8 cellular contexts compared by ENCODE assay signal in the genomic region with DNA sequence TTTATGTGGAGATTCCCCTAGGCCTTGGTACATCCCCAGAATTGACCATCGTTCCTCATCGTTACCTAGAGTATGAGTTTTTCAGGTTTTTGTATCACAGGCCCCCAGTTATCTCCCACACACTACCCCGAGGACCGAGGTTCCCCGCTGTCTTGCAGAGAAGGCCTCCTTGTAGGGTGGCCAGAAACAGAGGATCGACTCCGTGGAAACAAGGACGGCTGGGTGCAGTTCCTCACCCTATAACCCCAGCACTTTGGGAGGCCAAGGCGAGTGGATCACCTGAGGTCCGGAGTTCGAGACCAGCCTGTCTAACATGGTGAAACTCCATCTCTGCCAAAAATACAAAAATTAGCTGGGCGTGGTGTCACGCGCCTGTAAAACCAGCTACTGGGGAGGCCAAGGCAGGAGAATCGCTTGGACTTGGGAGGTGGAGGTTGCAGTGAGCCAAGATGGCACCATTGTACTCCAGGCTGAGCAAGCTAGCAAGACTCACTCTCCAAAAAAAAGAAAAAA. TPM values are rescaled to one million over a fixed set of nuclear protein-coding genes. Genes with fewer than 3 reads are reported as not detected.
DNase-seq lines count a peak whose midpoint lies in the region; TF ChIP-seq lines count a peak whose summit lies in the region.

No MANE protein-coding gene starts in this region.

- H2AFZ ChIP-seq in hepatocyte: peak overlapping the region; percentile 53

- peak overlapping the region; percentile 84 for H3K27ac Mint-ChIP-seq in activated CD4-positive, alpha-beta memory T cell treated with anti-CD3 and anti-CD28 coated beads, Interleukin-2, amount 10 ng/mL, durations not matched to agents 7 days and 5 days

- peak overlapping the region; percentile 94 for H3K4me3 Mint-ChIP-seq in activated CD4-positive, alpha-beta memory T cell treated with anti-CD3 and anti-CD28 coated beads, Interleukin-2, amount 10 ng/mL, durations not matched to agents 7 days and 5 days

- no peak for TF ChIP-seq CTCF in hepatocyte (IDR thresholded peaks at IDR 0.05; ENCODE audit: poor library complexity)

- no peaks in the 10 kb centered on the region for H3K9me3 ChIP-seq in hepatocyte (ENCODE audit: low read depth)

- no peaks in the 10 kb centered on the region for H3K9me3 Mint-ChIP-seq in activated CD4-positive, alpha-beta memory T cell treated with anti-CD3 and anti-CD28 coated beads, Interleukin-2, amount 10 ng/mL, durations not matched to agents 7 days and 5 days

- DNase-seq in H7 (no peak), hepatocyte (ENCODE audit: low spot score) (no peak), iPS-NIHi11 (ENCODE audit: low spot score) (no peak), SHP77 treated with DMSO at 0.1 percent for 48 hours (lab: John Stamatoyannopoulos, UW) (no peak), NCI-H2029 treated with DMSO at 0.1 percent for 48 hours (lab: John Stamatoyannopoulos, UW) (no peak), OCI-M1 (lab: John Stamatoyannopoulos, UW) (no peak)
- DNase-seq in activated CD4-positive, alpha-beta memory T cell treated with anti-CD3 and anti-CD28 coated beads, Interleukin-2, amount 10 ng/mL, durations not matched to agents 7 days and 5 days: no peak

- no peaks in the 10 kb centered on the region for H3K9me2 ChIP-seq in hepatocyte (replicated peaks; ENCODE audit: insufficient read depth)

- H3K27ac ChIP-seq in hepatocyte (peak overlapping the region; percentile 89), skin epidermis (peak overlapping the region; percentile 63 to 94 (median 87))

- peak overlapping the region; percentile 94 for H3K4me2 ChIP-seq in hepatocyte

- peaks cover 54% of the 10 kb centered on the region for H3K79me2 ChIP-seq in hepatocyte

- no peaks in the 10 kb centered on the region for H3K27me3 Mint-ChIP-seq in activated CD4-positive, alpha-beta memory T cell treated with anti-CD3 and anti-CD28 coated beads, Interleukin-2, amount 10 ng/mL, durations not matched to agents 7 days and 5 days

- peaks cover 10% of the 10 kb centered on the region for H3K36me3 Mint-ChIP-seq in activated CD4-positive, alpha-beta memory T cell treated with anti-CD3 and anti-CD28 coated beads, Interleukin-2, amount 10 ng/mL, durations not matched to agents 7 days and 5 days (ENCODE audit: low read depth)

- peak overlapping the region; percentile 67 for H3K4me3 ChIP-seq in H7 (ENCODE audit: insufficient read depth, low read depth, low read length)
- H3K4me3 ChIP-seq in hepatocyte: peak overlapping the region; percentile 41
- H3K4me3 ChIP-seq in skin epidermis: peak overlapping the region; percentile 40 to 79 (median 60)

- no peaks in the 10 kb centered on the region for H3K36me3 ChIP-seq in H7 (replicated peaks; ENCODE audit: control insufficient read depth, insufficient read depth, low read length)
- H3K36me3 ChIP-seq in hepatocyte (replicated peaks; ENCODE audit: insufficient read depth, low read depth): no peaks in the 10 kb centered on the region

- H3K4me1 ChIP-seq in hepatocyte (ENCODE audit: insufficient read depth): peaks cover 15% of the 10 kb centered on the region

- WGBS in hepatocyte (ENCODE audit: low lambda C conversion rate, missing lambda C conversion rate): 86% methylated on average over 15 of the region's 15 CpGs

- POLR2A ChIA-PET in activated CD4-positive, alpha-beta memory T cell treated with anti-CD3 and anti-CD28 coated beads, Interleukin-2, amount 10 ng/mL, durations not matched to agents 7 days and 5 days (lab: Charles Lee): interaction anchor here (0.7 to 1.9 kb wide), 8 partner anchors 9 to 49 kb away, joined by 3 to 9 read pairs (median 6); no protein-coding TSS in a partner anchor

- H3K4me1 Mint-ChIP-seq in activated CD4-positive, alpha-beta memory T cell treated with anti-CD3 and anti-CD28 coated beads, Interleukin-2, amount 10 ng/mL, durations not matched to agents 7 days and 5 days: peaks cover 50% of the 10 kb centered on the region

- H4K20me1 ChIP-seq in hepatocyte (ENCODE audit: insufficient read depth, poor library complexity, severe bottlenecking): peaks cover 27% of the 10 kb centered on the region

- H3K27me3 ChIP-seq in H7 (ENCODE audit: control insufficient read depth, insufficient read depth, low read length): no peaks in the 10 kb centered on the region
- no peaks in the 10 kb centered on the region for H3K27me3 ChIP-seq in hepatocyte

- CTCF ChIA-PET in activated CD4-positive, alpha-beta memory T cell treated with anti-CD3 and anti-CD28 coated beads, Interleukin-2, amount 10 ng/mL, durations not matched to agents 7 days and 5 days (lab: Charles Lee): interaction anchor here (1.1 to 1.5 kb wide), 3 partner anchors 9 to 41 kb away, joined by 3 to 6 read pairs (median 3); no protein-coding TSS in a partner anchor

RNA-seq across cellular contexts. Expression of a gene that starts 0.7 kb away (rescaled TPM):
- 10.0 and 12.7 TPM in 2 replicates for total RNA-seq in H7 (2014; rRNA removed; shearing (Covaris generic))
- 10 to 100 TPM; 13.3 to 15.5 TPM for total RNA-seq in activated CD4-positive, alpha-beta memory T cell treated with anti-CD3 and anti-CD28 coated beads, Interleukin-2, amount 10 ng/mL, durations not matched to agents 7 days and 5 days
- total RNA-seq in hepatocyte: 2.4 and 5.3 TPM in 2 replicates
- polyA plus RNA-seq in hepatocyte: 11.0 and 11.6 TPM in 2 replicates

RNA-seq across cellular contexts. Expression of a gene that starts 0.7 kb away (rescaled TPM):
- total RNA-seq in H7 (2014; rRNA removed; shearing (Covaris generic)): 33.4 and 35.7 TPM in 2 replicates
- total RNA-seq in activated CD4-positive, alpha-beta memory T cell treated with anti-CD3 and anti-CD28 coated beads, Interleukin-2, amount 10 ng/mL, durations not matched to agents 7 days and 5 days: 10 to 100 TPM; 36.5 to 39.7 TPM
- total RNA-seq in hepatocyte: 69.3 and 77.2 TPM in 2 replicates
- 89.8 and 103 TPM in 2 replicates for polyA plus RNA-seq in hepatocyte

RNA-seq across cellular contexts. Expression of a gene that starts 20.6 kb away (rescaled TPM):
- 87.0 and 134 TPM in 2 replicates for total RNA-seq in H7 (2014; rRNA removed; shearing (Covaris generic))
- 100 to 1,000 TPM; 255 to 259 TPM for total RNA-seq in activated CD4-positive, alpha-beta memory T cell treated with anti-CD3 and anti-CD28 coated beads, Interleukin-2, amount 10 ng/mL, durations not matched to agents 7 days and 5 days
- 62.5 and 77.5 TPM in 2 replicates for total RNA-seq in hepatocyte
- 99.7 and 102 TPM in 2 replicates for polyA plus RNA-seq in hepatocyte

RNA-seq across cellular contexts. Expression of a gene that starts 35.1 kb away (rescaled TPM):
- 172 and 186 TPM in 2 replicates for total RNA-seq in H7 (2014; rRNA removed; shearing (Covaris generic))
- total RNA-seq in activated CD4-positive, alpha-beta memory T cell treated with anti-CD3 and anti-CD28 coated beads, Interleukin-2, amount 10 ng/mL, durations not matched to agents 7 days and 5 days: 100 to 1,000 TPM; 130 to 132 TPM
- 44.8 and 56.8 TPM in 2 replicates for total RNA-seq in hepatocyte
- polyA plus RNA-seq in hepatocyte: 82.5 and 82.7 TPM in 2 replicates

RNA-seq across cellular contexts. Expression of a gene that starts 42.5 kb away (rescaled TPM):
- total RNA-seq in H7 (2014; rRNA removed; shearing (Covaris generic)): 20.5 and 21.2 TPM in 2 replicates
- total RNA-seq in activated CD4-positive, alpha-beta memory T cell treated with anti-CD3 and anti-CD28 coated beads, Interleukin-2, amount 10 ng/mL, durations not matched to agents 7 days and 5 days: 10 to 100 TPM; 24.6 to 25.7 TPM
- total RNA-seq in hepatocyte: 3.4 and 6.4 TPM in 2 replicates
- polyA plus RNA-seq in hepatocyte: 14.3 and 16.0 TPM in 2 replicates
